ENCODE assay signal across 16 cellular contexts in genomic region chr6:88650979-88651378, GRCh38.
DNase-seq lines count a peak whose midpoint lies in the region; ATAC-seq, FAIRE-seq and TF ChIP-seq lines count a peak whose summit lies in the region.
"Had no signal": no experiment of that assay in that cellular context is flagged by ENCODE, and none has a peak within 500 bp of the region (broad histone marks: within the 10 kb centered on the region; RNA-seq: fewer than 3 reads in every experiment).

No MANE protein-coding gene starts in this region.

- H3K36me3 ChIP-seq in OCI-LY3 (replicated peaks; ENCODE audit: low read depth, low read length) (no peaks in the 10 kb centered on the region), GM12878 (ENCODE audit: control insufficient read depth in 2 of 2, insufficient read depth in 2 of 2, low read length in 1 of 2) (no peaks in the 10 kb centered on the region), colonic mucosa (no peaks in the 10 kb centered on the region)
- H3K36me3 ChIP-seq: BLaER1, HAP-1 had no signal

- H4K20me1 ChIP-seq in OCI-LY3 (ENCODE audit: insufficient read depth, low read length) (0 out of 2 replicates have a peak, but pooled peaks cover 3% of the 10 kb centered on the region), GM12878 (ENCODE audit: control insufficient read depth, insufficient read depth) (no peaks in the 10 kb centered on the region)
- H4K20me1 ChIP-seq: BLaER1 had no signal

- H3K27me3 ChIP-seq in OCI-LY3 (ENCODE audit: low read depth, low read length) (no peaks in the 10 kb centered on the region), GM12878 (replicated peaks in 1 of 2; ENCODE audit: control insufficient read depth in 2 of 2, insufficient read depth in 2 of 2, low read length in 1 of 2) (no peaks in the 10 kb centered on the region), colonic mucosa (no peaks in the 10 kb centered on the region)
- H3K27me3 ChIP-seq: BLaER1 had no signal

- H3K9ac ChIP-seq in OCI-LY3 (ENCODE audit: low read length) (no peak overlapping the region), GM12878 (ENCODE audit: control insufficient read depth, insufficient read depth, low read length) (peak overlapping the region; percentile 28; the same call in 1 of the 2 replicates), colonic mucosa (ENCODE audit: low read depth in 2 of 2, low read length in 2 of 2) (no peak overlapping the region)
- H3K9ac ChIP-seq: BLaER1, GM23248 had no signal

- no peak for TF ChIP-seq POLR2A in GM12891 (IDR thresholded peaks at IDR 0.05; ENCODE audit: low read depth, low read length)
- no peak for TF ChIP-seq POLR2A in GM12878 (IDR thresholded peaks at IDR 0.05; ENCODE audit: low read depth, low read length)

- SMC1A ChIA-PET in GM12878 (lab: Charles Lee; ENCODE audit: uncharacterized antibody, unreplicated experiment): interaction anchor here (0.7 to 3.1 kb wide), 26 partner anchors 8 to 724 kb away, joined by 3 to 44 read pairs (median 4); no protein-coding TSS in a partner anchor

- RAD21 ChIA-PET in GM12878 (lab: Charles Lee; ENCODE audit: unreplicated experiment): interaction anchor here (0.6 to 1.6 kb wide), 18 partner anchors 8 to 722 kb away, joined by 3 to 36 read pairs (median 4); no protein-coding TSS in a partner anchor

- BruUV-seq in GM12878 (replicated peaks; lab: Mats Ljungman, UMichigan): no TSS peak

- FAIRE-seq in GM12891 (lab: Jason Lieb, UNC): peak; percentile 26
- peak; percentile 54 for FAIRE-seq in GM12878 (lab: Jason Lieb, UNC)
- FAIRE-seq: HepG2 had no signal

- TF ChIP-seq RAD21 in GM12878 (IDR thresholded peaks at IDR 0.05; ENCODE audit: insufficient read depth, low read depth, low read length): no peak

- H3K79me2 ChIP-seq in OCI-LY3 (ENCODE audit: low read length) (no peaks in the 10 kb centered on the region), GM12878 (ENCODE audit: control insufficient read depth, insufficient read depth, low read length) (no peaks in the 10 kb centered on the region)

- peak overlapping the region; percentile 64; the same call in 1 of the 2 replicates for H3K4me2 ChIP-seq in OCI-LY3 (ENCODE audit: low read length)
- H3K4me2 ChIP-seq in GM12878 (ENCODE audit: control insufficient read depth, insufficient read depth): peak overlapping the region; percentile 78; the same call in 1 of the 2 replicates
- H3K4me2 ChIP-seq: BLaER1 had no signal

- WGBS in GM12878 (ENCODE audit: insufficient coverage, insufficient replicate concordance, low lambda C conversion rate, missing lambda C conversion rate): 7% methylated on average over 1 of the region's 1 CpG

- H3K4me3 ChIP-seq in OCI-LY3 (ENCODE audit: low read length): no peak overlapping the region
- H3K4me3 ChIP-seq in GM12878: no peak overlapping the region; the same call in 1 of the 2 replicates
- no peak overlapping the region for H3K4me3 ChIP-seq in colonic mucosa
- H3K4me3 ChIP-seq: BLaER1, HAP-1 had no signal

- no peak overlapping the region for H2AFZ ChIP-seq in OCI-LY3 (ENCODE audit: low read depth, low read length)
- H2AFZ ChIP-seq in GM12878 (ENCODE audit: control insufficient read depth, low read depth, low read length): no peak overlapping the region
- H2AFZ ChIP-seq: GM23248 had no signal

- CTCF ChIA-PET in GM12878 (lab: Yijun Ruan, JAX): interaction anchor here (0.6 to 1.6 kb wide), 7 partner anchors 10 to 157 kb away, joined by 3 to 18 read pairs (median 3); no protein-coding TSS in a partner anchor

- TF ChIP-seq CTCF in OCI-LY3 (IDR thresholded peaks at IDR 0.05; ENCODE audit: low read depth, low read length): no peak
- no peak for TF ChIP-seq CTCF in GM12878 (IDR thresholded peaks at IDR 0.05 in 2 of 3, conservative IDR thresholded peaks at IDR 0.05 in 1 of 3; ENCODE audit: control insufficient read depth in 2 of 3, extremely low read depth in 1 of 3, insufficient read depth in 1 of 3, low read depth in 3 of 3, low read length in 3 of 3)
- TF ChIP-seq CTCF in colonic mucosa (IDR thresholded peaks at IDR 0.05): no peak

- POLR2A ChIA-PET in GM12878 (lab: Charles Lee): interaction anchor here (0.6 to 1.6 kb wide), 12 partner anchors 8 to 1634 kb away, joined by 3 to 15 read pairs (median 4); no protein-coding TSS in a partner anchor

- H3K9me3 ChIP-seq in OCI-LY3 (ENCODE audit: insufficient read depth, low read length): no peaks in the 10 kb centered on the region
- H3K9me3 ChIP-seq in GM12878 (replicated peaks; ENCODE audit: control insufficient read depth, insufficient read depth, low read length): peaks cover 8% of the 10 kb centered on the region
- H3K9me3 ChIP-seq in colonic mucosa: no peaks in the 10 kb centered on the region
- H3K9me3 ChIP-seq: BLaER1, HAP-1 had no signal

- peak; percentile 9 for ATAC-seq in GM21576 (IDR thresholded peaks at IDR 0.05; ENCODE audit: unreplicated experiment)
- ATAC-seq in GM12878: peak; percentile 35
- ATAC-seq in Right ventricle myocardium superior (ENCODE audit: poor library complexity): no peak
- ATAC-seq: HepG2 had no signal

- H3K4me1 ChIP-seq in OCI-LY3 (ENCODE audit: low read length): peaks cover 20% of the 10 kb centered on the region
- H3K4me1 ChIP-seq in GM12878 (ENCODE audit: control insufficient read depth, insufficient read depth, low read length): peaks cover 11% of the 10 kb centered on the region
- H3K4me1 ChIP-seq in colonic mucosa: no peaks in the 10 kb centered on the region
- H3K4me1 ChIP-seq: BLaER1, HAP-1 had no signal

- DNase-seq in GM12891 (ENCODE audit: insufficient read length, low spot score): no peak
- DNase-seq in GM12878 (ENCODE audit: low read depth, low spot score): no peak
- no peak for DNase-seq in colonic mucosa
- DNase-seq in Right ventricle myocardium superior: no peak
- DNase-seq in DMS153 (lab: John Stamatoyannopoulos, UW): no peak
- no peak for DNase-seq in substantia nigra (lab: John Stamatoyannopoulos, UW)
- DNase-seq: 8988T; CD4-positive, alpha-beta memory T cell; GDM1; KBM-7 had no signal

- in situ Hi-C loops in GM12878 (cut with MboI): no loop called here

- H3K27ac ChIP-seq in OCI-LY3 (ENCODE audit: low read length) (no peak overlapping the region), GM12878 (ENCODE audit: control insufficient read depth, insufficient read depth) (peak overlapping the region; percentile 83), colonic mucosa (no peak overlapping the region), substantia nigra (ENCODE audit: low read depth, low read length, poor library complexity, severe bottlenecking) (no peak overlapping the region)
- H3K27ac ChIP-seq: BLaER1 had no signal

- peak; percentile 13 to 74; a peak in 2 of 4 replicates for TF ChIP-seq EP300 in GM12878 (IDR thresholded peaks at IDR 0.05; ENCODE audit: borderline replicate concordance in 1 of 2, control insufficient read depth in 1 of 2, low read depth in 2 of 2, low read length in 2 of 2)

- intact Hi-C loops in GM12878 (cut with micrococcal nuclease; ENCODE audit: unreplicated experiment) (loop anchor here (1.0 to 10.0 kb wide), 7 partner anchors 10 to 726 kb away; no protein-coding TSS in a partner anchor), colonic mucosa (cut with DNase I) (no loop called here), Right ventricle myocardium superior (cut with DNase I) (no loop called here)

TF ChIP-seq in GM12891, 5 proteins besides CTCF, POLR2A, EP300 and RAD21:
- TF ChIP-seq POLR2AphosphoS5 (IDR thresholded peaks at IDR 0.05; ENCODE audit: low read depth, low read length) (no peak), SPI1 (IDR thresholded peaks at IDR 0.05; ENCODE audit: low read depth, low read length) (no peak), PAX5 (IDR thresholded peaks at IDR 0.05; ENCODE audit: insufficient read depth, low read length, severe bottlenecking) (no peak), POU2F2 (IDR thresholded peaks at IDR 0.05; ENCODE audit: low read depth, low read length) (no peak), TAF1 (IDR thresholded peaks at IDR 0.05; ENCODE audit: low read depth, low read length) (no peak)

TF ChIP-seq in GM12878, 131 proteins besides CTCF, POLR2A, EP300 and RAD21:
- TF ChIP-seq EED (IDR thresholded peaks at IDR 0.05; ENCODE audit: low read depth) (no peak), IKZF1 (conservative IDR thresholded peaks at IDR 0.05) (no peak), MYB (IDR thresholded peaks at IDR 0.05; ENCODE audit: borderline replicate concordance, low read depth, low read length) (0 out of 2 replicates have a peak, but pooled peaks have one; percentile 42), ZNF384 (IDR thresholded peaks at IDR 0.05; ENCODE audit: borderline replicate concordance, low read depth, low read length) (peak; percentile 28; the same call in 1 of the 2 replicates), MEF2A (IDR thresholded peaks at IDR 0.05; ENCODE audit: insufficient read depth, low read depth, low read length) (peak; percentile 72; the same call in 1 of the 2 replicates), SIN3A (IDR thresholded peaks at IDR 0.05; ENCODE audit: low read depth, low read length) (no peak), ZNF24 (IDR thresholded peaks at IDR 0.05) (peak; percentile 46; the same call in 1 of the 2 replicates), ESRRA (IDR thresholded peaks at IDR 0.05; ENCODE audit: low read length) (no peak), ZNF274 (IDR thresholded peaks at IDR 0.05; ENCODE audit: insufficient read depth, insufficient read length) (no peak), MEF2B (IDR thresholded peaks at IDR 0.05; ENCODE audit: partially characterized antibody, poor library complexity, severe bottlenecking) (peak; percentile 46), RUNX3 (IDR thresholded peaks at IDR 0.05; ENCODE audit: low read length) (peak; percentile 83), TARDBP (IDR thresholded peaks at IDR 0.05; ENCODE audit: borderline replicate concordance) (no peak), SRF (IDR thresholded peaks at IDR 0.05; ENCODE audit: low read depth in 2 of 2, low read length in 2 of 2) (no peak), ATF7 (IDR thresholded peaks at IDR 0.05; ENCODE audit: low read depth) (peak; percentile 12; the same call in 1 of the 2 replicates), CBFB (IDR thresholded peaks at IDR 0.05; ENCODE audit: low read depth) (no peak), NFIC (IDR thresholded peaks at IDR 0.05; ENCODE audit: low read depth, low read length) (0 out of 2 replicates have a peak, but pooled peaks have one; percentile 14), ZNF207 (IDR thresholded peaks at IDR 0.05; ENCODE audit: borderline replicate concordance) (no peak)
